ENCODE assay signal across 11 cellular contexts in the genomic region with DNA sequence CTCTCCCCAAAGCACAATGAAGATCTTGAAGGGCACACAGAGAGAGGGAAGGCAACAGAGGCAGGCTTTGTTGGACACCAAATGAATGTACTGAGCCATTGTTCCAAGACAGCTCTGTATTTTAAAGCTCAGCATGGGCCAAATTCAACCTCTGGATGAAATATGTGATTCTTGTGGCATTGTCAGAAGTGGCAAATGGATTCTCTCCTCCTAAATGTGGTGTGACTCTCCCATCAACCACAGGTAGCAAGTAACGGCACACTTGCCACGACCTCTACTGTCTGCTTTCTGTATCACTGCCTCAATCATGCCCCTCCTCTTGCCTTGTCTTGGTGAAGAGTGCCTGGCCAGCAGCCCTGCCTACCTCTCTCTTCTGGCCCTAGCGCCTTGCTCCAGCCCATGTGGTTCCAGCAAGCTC. TPM values are rescaled to one million over a fixed set of nuclear protein-coding genes. Genes with fewer than 3 reads are reported as not detected.
DNase-seq lines count a peak whose midpoint lies in the region; ATAC-seq, FAIRE-seq and TF ChIP-seq lines count a peak whose summit lies in the region.
"Had no signal": no experiment of that assay in that cellular context is flagged by ENCODE, and none has a peak within 500 bp of the region (broad histone marks: within the 10 kb centered on the region; RNA-seq: fewer than 3 reads in every experiment).

No MANE protein-coding gene starts in this region.

- DNase-seq in keratinocyte (ENCODE audit: low read depth, low spot score) (no peak), NCI-H2171 treated with DMSO at 0.1 percent for 48 hours (lab: John Stamatoyannopoulos, UW) (no peak), DMS53 (lab: John Stamatoyannopoulos, UW) (no peak)
- no peak for DNase-seq in activated effector memory CD4-positive, alpha-beta T cell treated with anti-CD3 and anti-CD28 coated beads, Interleukin-2, amount 50 U/mL, for 16 hours
- no peak for DNase-seq in stimulated activated naive CD4-positive, alpha-beta T cell (lab: John Stamatoyannopoulos, UW)
- DNase-seq: natural killer cell had no signal

- H3K36me3 ChIP-seq in OCI-LY3 (replicated peaks; ENCODE audit: low read depth, low read length) (no peaks in the 10 kb centered on the region), keratinocyte (ENCODE audit: control insufficient read depth in 2 of 2, extremely low read depth in 1 of 2, insufficient read depth in 2 of 2, low read length in 2 of 2) (no peaks in the 10 kb centered on the region)

- H3K4me2 ChIP-seq in OCI-LY3 (ENCODE audit: low read length) (no peak overlapping the region), keratinocyte (ENCODE audit: control insufficient read depth, extremely low read depth, insufficient read depth, low read depth, low read length) (no peak overlapping the region)

- ATAC-seq in GM21786 (IDR thresholded peaks at IDR 0.05; ENCODE audit: unreplicated experiment) = peak; percentile 44

- H3K4me3 ChIP-seq in OCI-LY3 (ENCODE audit: low read length) (no peak overlapping the region), keratinocyte (ENCODE audit: control insufficient read depth in 2 of 3, extremely low read depth in 1 of 3, insufficient read depth in 2 of 3, low read depth in 1 of 3, low read length in 3 of 3) (no peak overlapping the region)
- H3K4me3 ChIP-seq: coronary artery had no signal

- no peaks in the 10 kb centered on the region for H3K79me2 ChIP-seq in OCI-LY3 (ENCODE audit: low read length)
- H3K79me2 ChIP-seq in keratinocyte (ENCODE audit: control insufficient read depth, insufficient read depth, low read length) = no peaks in the 10 kb centered on the region

- dilution Hi-C loops in keratinocyte (cut with MboI; ENCODE audit: extremely low pct_ligation_motif_present, low sequenced_read_pairs) = loop anchor here (25.0 kb wide), 1 partner anchor 198 kb away; no protein-coding TSS in a partner anchor

- H3K9ac ChIP-seq in OCI-LY3 (ENCODE audit: low read length) (no peak overlapping the region), keratinocyte (ENCODE audit: control insufficient read depth, extremely low read depth, insufficient read depth, low read length) (no peak overlapping the region)

- peak; percentile 79 for FAIRE-seq in keratinocyte (lab: Jason Lieb, UNC)

- no peaks in the 10 kb centered on the region for H3K9me3 ChIP-seq in OCI-LY3 (ENCODE audit: insufficient read depth, low read length)
- H3K9me3 ChIP-seq in keratinocyte (ENCODE audit: control insufficient read depth, low read depth, low read length) = no peaks in the 10 kb centered on the region

- no peak overlapping the region for H3K27ac ChIP-seq in OCI-LY3 (ENCODE audit: low read length)
- H3K27ac ChIP-seq in keratinocyte (ENCODE audit: control insufficient read depth, insufficient read depth, low read length) = no peak overlapping the region
- H3K27ac ChIP-seq: VCaP had no signal

- TF ChIP-seq CTCF in GM12872 (IDR thresholded peaks at IDR 0.05; ENCODE audit: insufficient read depth, low read depth, low read length) (peak; percentile 55; the same call in 2 of the 3 replicates), OCI-LY3 (IDR thresholded peaks at IDR 0.05; ENCODE audit: low read depth, low read length) (peak; percentile 54), keratinocyte (optimal IDR thresholded peaks at IDR 0.05 in 1 of 3, IDR thresholded peaks at IDR 0.05 in 1 of 3, conservative IDR thresholded peaks at IDR 0.05 in 1 of 3; ENCODE audit: extremely low read depth in 1 of 3, insufficient read depth in 2 of 3, low read length in 3 of 3) (peak; percentile 53 to 85 (median 59))

- H3K9me1 ChIP-seq in keratinocyte (ENCODE audit: control insufficient read depth, extremely low read depth, insufficient read depth, low read length) = no peaks in the 10 kb centered on the region

- H2AFZ ChIP-seq in OCI-LY3 (ENCODE audit: low read depth, low read length) = no peak overlapping the region
- H2AFZ ChIP-seq in keratinocyte (ENCODE audit: control insufficient read depth, low read length) = no peak overlapping the region

- H4K20me1 ChIP-seq in OCI-LY3 (ENCODE audit: insufficient read depth, low read length) = no peaks in the 10 kb centered on the region
- H4K20me1 ChIP-seq in keratinocyte (ENCODE audit: control insufficient read depth, extremely low read depth, insufficient read depth, low read length) = no peaks in the 10 kb centered on the region

- H3K4me1 ChIP-seq in OCI-LY3 (ENCODE audit: low read length) (peaks cover 12% of the 10 kb centered on the region), keratinocyte (ENCODE audit: control insufficient read depth, extremely low read depth, insufficient read depth, low read length) (peaks cover 27% of the 10 kb centered on the region)

- H3K27me3 ChIP-seq in OCI-LY3 (ENCODE audit: low read depth, low read length) (peaks cover 19% of the 10 kb centered on the region), keratinocyte (ENCODE audit: control insufficient read depth, extremely low read depth, insufficient read depth, low read length) (no peaks in the 10 kb centered on the region)

RNA-seq across cellular contexts. Expression of a gene that starts 6.1 kb away (rescaled TPM):
- 32.6 to 40.8 TPM (median 35.3 TPM) in 3 replicates for polyA plus RNA-seq in keratinocyte
- polyA plus RNA-seq in keratinocyte (2011; ENCODE audit: low read depth) = 2.1 TPM
- 30.8 and 45.8 TPM in 2 replicates for polyA plus RNA-seq in keratinocyte (2011; cell fraction: cytosol; rRNA removed)
- polyA plus RNA-seq in keratinocyte (2011; cell fraction: nucleus; rRNA removed) = 27.6 and 28.0 TPM in 2 replicates
- 3.6 and 27.5 TPM in 2 replicates for polyA plus RNA-seq in keratinocyte (2012; ENCODE audit: low replicate concordance)
- 36.3 to 54.1 TPM (median 51.3 TPM) in 3 replicates for polyA minus RNA-seq in keratinocyte
- 40.1 TPM for polyA minus RNA-seq in keratinocyte (2011; cell fraction: cytosol; rRNA and poly(A)+ RNA removed)
- 25.1 and 43.9 TPM in 2 replicates for polyA minus RNA-seq in keratinocyte (2011; cell fraction: nucleus; rRNA and poly(A)+ RNA removed)

RNA-seq across cellular contexts. Expression of a gene that starts 11.6 kb away (rescaled TPM):
- 20.6 to 32.7 TPM (median 29.2 TPM) in 3 replicates for polyA plus RNA-seq in keratinocyte
- 26.2 TPM for polyA plus RNA-seq in keratinocyte (2011; ENCODE audit: low read depth)
- polyA plus RNA-seq in keratinocyte (2011; cell fraction: cytosol; rRNA removed) = 27.6 and 38.7 TPM in 2 replicates
- polyA plus RNA-seq in keratinocyte (2011; cell fraction: nucleus; rRNA removed) = 19.8 and 29.8 TPM in 2 replicates
- 6.6 and 40.7 TPM in 2 replicates for polyA plus RNA-seq in keratinocyte (2012; ENCODE audit: low replicate concordance)
- polyA minus RNA-seq in keratinocyte = 1.7 to 6.6 TPM (median 2.7 TPM) in 3 replicates
- 5.9 TPM for polyA minus RNA-seq in keratinocyte (2011; cell fraction: cytosol; rRNA and poly(A)+ RNA removed)
- 6.1 and 10.2 TPM in 2 replicates for polyA minus RNA-seq in keratinocyte (2011; cell fraction: nucleus; rRNA and poly(A)+ RNA removed)

RNA-seq across cellular contexts. Expression of a gene that starts 37.6 kb away (rescaled TPM):
- 2.5 to 7.7 TPM (median 5.4 TPM) in 3 replicates for polyA plus RNA-seq in keratinocyte
- polyA plus RNA-seq in keratinocyte (2011; ENCODE audit: low read depth) = 5.6 TPM
- polyA plus RNA-seq in keratinocyte (2011; cell fraction: cytosol; rRNA removed) = 1.8 and 4.3 TPM in 2 replicates
- 6.8 and 8.2 TPM in 2 replicates for polyA plus RNA-seq in keratinocyte (2011; cell fraction: nucleus; rRNA removed)
- 2.9 and 10.4 TPM in 2 replicates for polyA plus RNA-seq in keratinocyte (2012; ENCODE audit: low replicate concordance)
- polyA minus RNA-seq in keratinocyte = 0.56 to 11.1 TPM (median 7.6 TPM) in 3 replicates
- polyA minus RNA-seq in keratinocyte (2011; cell fraction: cytosol; rRNA and poly(A)+ RNA removed) = 0.96 TPM
- polyA minus RNA-seq in keratinocyte (2011; cell fraction: nucleus; rRNA and poly(A)+ RNA removed) = 5.5 and 10.9 TPM in 2 replicates
